In genomic region chr9:108101410-108101809, GRCh38 we compare ENCODE assay signal across 20 cellular contexts.
"Had no signal": no experiment of that assay in that cellular context is flagged by ENCODE, and none has a peak within 500 bp of the region (broad histone marks: within the 10 kb centered on the region; RNA-seq: fewer than 3 reads in every experiment).

No MANE protein-coding gene starts in this region.

- H3K9me3 ChIP-seq: esophagus squamous epithelium, gastrocnemius medialis, heart right ventricle, left lung, lower lobe of right lung, mucosa of descending colon had no signal

- H3K36me3 ChIP-seq: esophagus squamous epithelium, gastrocnemius medialis, heart right ventricle, left lung, lower lobe of right lung had no signal

- DNase-seq: dermis blood vessel endothelial cell; dorsolateral prefrontal cortex; effector CD4-positive, alpha-beta T cell; effector memory CD4-positive, alpha-beta T cell; esophagus squamous epithelium; foreskin fibroblast; foreskin melanocyte; gastrocnemius medialis; glutamatergic neuron; head of caudate nucleus; heart right ventricle; hippocampal formation; left cardiac atrium; left lung; left ventricle myocardium superior; lower lobe of right lung; mesenchymal stem cell; mucosa of descending colon; naive B cell had no signal

- H3K27me3 ChIP-seq: esophagus squamous epithelium, gastrocnemius medialis, heart right ventricle, left lung had no signal

- H3K27ac ChIP-seq: coronary artery, dorsolateral prefrontal cortex, gastrocnemius medialis, heart right ventricle, left lung, lower lobe of right lung had no signal

- H3K4me1 ChIP-seq: gastrocnemius medialis, left lung, lower lobe of right lung had no signal

- H3K4me3 ChIP-seq: coronary artery, dorsolateral prefrontal cortex, esophagus squamous epithelium, gastrocnemius medialis, heart right ventricle, left lung, lower lobe of right lung, mucosa of descending colon had no signal

- ATAC-seq: gastrocnemius medialis, heart right ventricle, left cardiac atrium, left lung, left ventricle myocardium superior, lower lobe of right lung, mucosa of descending colon had no signal
